In the genomic region with DNA sequence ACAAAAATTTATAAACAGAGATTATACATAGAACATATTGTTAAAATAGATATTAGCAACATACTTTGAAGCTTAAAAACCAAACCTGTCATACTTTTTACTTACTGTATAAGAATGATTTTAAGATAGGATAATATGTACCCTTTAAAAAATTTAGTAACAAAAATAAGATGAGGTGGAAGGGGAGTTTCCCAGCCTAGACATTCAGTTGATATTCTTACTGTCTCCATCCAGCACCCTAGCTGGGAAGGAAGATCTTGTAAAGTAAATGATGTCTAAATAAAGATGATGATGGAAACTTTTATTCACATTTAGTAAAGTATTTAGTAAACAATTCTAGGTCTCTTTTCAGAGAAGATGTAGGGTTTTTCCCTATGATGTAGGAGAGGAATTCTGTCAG, we compare ENCODE assay signal across 16 cellular contexts.
A peak's percentile ranks its signal among the peaks of the same experiment; 100 is the strongest.
DNase-seq lines count a peak whose midpoint lies in the region; ATAC-seq, FAIRE-seq and TF ChIP-seq lines count a peak whose summit lies in the region.
"Had no signal": no experiment of that assay in that cellular context is flagged by ENCODE, and none has a peak within 500 bp of the region (broad histone marks: within the 10 kb centered on the region; RNA-seq: fewer than 3 reads in every experiment).

No MANE protein-coding gene starts in this region.

- no peak overlapping the region for H3K9ac ChIP-seq in kidney (ENCODE audit: low read length in 2 of 2)

- DNase-seq in heart right ventricle: no peak
- DNase-seq in Right ventricle myocardium superior: no peak
- DNase-seq in kidney: no peak
- DNase-seq in vagina (ENCODE audit: extremely low spot score in 2 of 2): no peak
- DNase-seq in WERI-Rb-1: no peak
- no peak for DNase-seq in body of pancreas
- DNase-seq: C1 segment of cervical spinal cord, DMS 273 treated with DMSO at 0.1 percent for 48 hours, GF-D8, NCI-H1092, NCI-H510A treated with DMSO at 0.1 percent for 48 hours, Peyer's patch had no signal

- TF ChIP-seq POLR2A in vagina (IDR thresholded peaks at IDR 0.05): no peak
- no peak for TF ChIP-seq POLR2A in gastroesophageal sphincter (IDR thresholded peaks at IDR 0.05)
- TF ChIP-seq POLR2A in body of pancreas (IDR thresholded peaks at IDR 0.05): no peak

- H3K4me3 ChIP-seq in heart right ventricle (no peak overlapping the region), kidney (ENCODE audit: low read length in 2 of 2) (no peak overlapping the region), vagina (no peak overlapping the region), WERI-Rb-1 (ENCODE audit: low read depth, low read length) (no peak overlapping the region), gastroesophageal sphincter (no peak overlapping the region), body of pancreas (no peak overlapping the region)
- H3K4me3 ChIP-seq: Peyer's patch had no signal

- peak; percentile 3 for FAIRE-seq in kidney (lab: Jason Lieb, UNC)
- FAIRE-seq: GM12892 had no signal

- ATAC-seq in heart right ventricle (no peak), Right ventricle myocardium superior (ENCODE audit: poor library complexity) (no peak), HG03432 (IDR thresholded peaks at IDR 0.05; ENCODE audit: unreplicated experiment) (peak; percentile 44), gastroesophageal sphincter (no peak), body of pancreas (no peak)
- ATAC-seq: Right ventricle myocardium inferior had no signal

- intact Hi-C loops in heart right ventricle (cut with DNase I) (no loop called here), Right ventricle myocardium superior (cut with DNase I) (no loop called here), kidney (cut with DNase I) (no loop called here), vagina (cut with DNase I) (no loop called here), body of pancreas (cut with DNase I) (no loop called here)

- no peak for TF ChIP-seq EP300 in gastroesophageal sphincter (IDR thresholded peaks at IDR 0.05)

- peaks cover 0 to 4% (median 0%) of the 10 kb centered on the region in 11 donors for H3K9me3 ChIP-seq in heart right ventricle
- H3K9me3 ChIP-seq in kidney (ENCODE audit: control insufficient read depth in 1 of 2, low read length in 2 of 2): no peaks in the 10 kb centered on the region
- no peaks in the 10 kb centered on the region for H3K9me3 ChIP-seq in vagina
- H3K9me3 ChIP-seq in WERI-Rb-1 (ENCODE audit: severe bottlenecking): no peaks in the 10 kb centered on the region
- H3K9me3 ChIP-seq in gastroesophageal sphincter: no peaks in the 10 kb centered on the region
- H3K9me3 ChIP-seq in body of pancreas: no peaks in the 10 kb centered on the region
- H3K9me3 ChIP-seq: Peyer's patch had no signal

- peak overlapping the region in 6 of 10 donors; percentile 24 to 69 (median 50) for H3K27ac ChIP-seq in heart right ventricle
- H3K27ac ChIP-seq in kidney (ENCODE audit: low read depth in 2 of 2, low read length in 2 of 2): no peak overlapping the region
- peak overlapping the region; percentile 10 for H3K27ac ChIP-seq in vagina
- no peak overlapping the region for H3K27ac ChIP-seq in WERI-Rb-1
- H3K27ac ChIP-seq in gastroesophageal sphincter: peak overlapping the region in 1 of 4 donors; percentile 65
- peak overlapping the region in 1 of 4 donors; percentile 19 for H3K27ac ChIP-seq in body of pancreas
- H3K27ac ChIP-seq: Peyer's patch had no signal

- TF ChIP-seq CTCF in heart right ventricle (IDR thresholded peaks at IDR 0.05) (no peak), kidney (IDR thresholded peaks at IDR 0.05; ENCODE audit: borderline replicate concordance, extremely low read depth, insufficient read depth) (no peak), vagina (IDR thresholded peaks at IDR 0.05) (no peak), WERI-Rb-1 (IDR thresholded peaks at IDR 0.05; ENCODE audit: low read depth, low read length) (no peak), gastroesophageal sphincter (IDR thresholded peaks at IDR 0.05) (no peak), body of pancreas (IDR thresholded peaks at IDR 0.05) (no peak)

- H3K4me1 ChIP-seq in heart right ventricle: peaks cover 0 to 78% (median 51%) of the 10 kb centered on the region in 9 donors
- no peaks in the 10 kb centered on the region for H3K4me1 ChIP-seq in kidney (ENCODE audit: control insufficient read depth in 1 of 2, insufficient read depth in 1 of 2, low read depth in 1 of 2, low read length in 2 of 2)
- peaks cover 9% of the 10 kb centered on the region for H3K4me1 ChIP-seq in vagina
- H3K4me1 ChIP-seq in gastroesophageal sphincter: peaks cover 0 to 38% (median 10%) of the 10 kb centered on the region in 3 donors
- no peaks in the 10 kb centered on the region for H3K4me1 ChIP-seq in body of pancreas
- H3K4me1 ChIP-seq: Peyer's patch had no signal

- peaks cover 0 to 35% (median 0%) of the 10 kb centered on the region in 9 donors for H3K36me3 ChIP-seq in heart right ventricle
- no peaks in the 10 kb centered on the region for H3K36me3 ChIP-seq in kidney (ENCODE audit: control insufficient read depth in 1 of 2, insufficient read depth in 2 of 2, low read length in 2 of 2)
- H3K36me3 ChIP-seq in vagina: no peaks in the 10 kb centered on the region
- no peaks in the 10 kb centered on the region for H3K36me3 ChIP-seq in WERI-Rb-1
- no peaks in the 10 kb centered on the region for H3K36me3 ChIP-seq in gastroesophageal sphincter
- no peaks in the 10 kb centered on the region for H3K36me3 ChIP-seq in body of pancreas (replicated peaks in 1 of 2; ENCODE audit: insufficient read depth in 1 of 2, low read depth in 2 of 2)
- H3K36me3 ChIP-seq: Peyer's patch had no signal

- no peaks in the 10 kb centered on the region for H3K27me3 ChIP-seq in heart right ventricle
- H3K27me3 ChIP-seq in vagina: no peaks in the 10 kb centered on the region
- no peaks in the 10 kb centered on the region for H3K27me3 ChIP-seq in WERI-Rb-1 (ENCODE audit: insufficient read depth, low read depth, severe bottlenecking)
- H3K27me3 ChIP-seq in gastroesophageal sphincter: no peaks in the 10 kb centered on the region
- no peaks in the 10 kb centered on the region for H3K27me3 ChIP-seq in body of pancreas
- H3K27me3 ChIP-seq: Peyer's patch had no signal

Comparison
In these comparisons a context has a peak if more than half of its experiments do, and no peak if none do; other contexts are left out.
1. H3K27ac ChIP-seq: peak in heart right ventricle (6 of 10) and vagina (single experiment); none in kidney (0 of 2) and WERI-Rb-1 (single experiment).